ENCODE assay signal across 9 cellular contexts in the genomic region with DNA sequence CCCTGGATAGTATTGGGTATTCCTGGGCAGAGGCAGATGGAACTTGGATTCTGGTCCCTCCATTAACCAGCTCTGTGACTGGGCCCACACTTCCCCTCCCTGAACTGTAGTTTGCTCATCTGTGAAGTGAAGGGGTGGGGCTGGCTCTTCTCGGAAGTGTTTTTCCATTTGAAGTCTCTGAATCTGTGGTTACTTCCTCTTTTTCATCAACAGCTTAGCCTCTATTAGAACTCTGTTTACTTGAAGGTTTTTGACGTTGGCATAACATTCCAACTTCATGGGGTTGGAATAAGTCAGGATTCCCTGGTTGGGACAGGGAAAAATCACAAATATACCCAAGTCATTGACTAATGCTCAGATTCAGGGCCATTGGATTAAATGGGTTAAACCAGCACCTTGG. TPM values are rescaled to one million over a fixed set of nuclear protein-coding genes. Genes with fewer than 3 reads are reported as not detected.
DNase-seq lines count a peak whose midpoint lies in the region; ATAC-seq lines count a peak whose summit lies in the region.
"Had no signal": no experiment of that assay in that cellular context is flagged by ENCODE, and none has a peak within 500 bp of the region (broad histone marks: within the 10 kb centered on the region; RNA-seq: fewer than 3 reads in every experiment).

No MANE protein-coding gene starts in this region.

- H3K9me3 Mint-ChIP-seq in CD4-positive, alpha-beta memory T cell: no peaks in the 10 kb centered on the region
- H3K9me3 Mint-ChIP-seq in IgD-negative memory B cell: no peaks in the 10 kb centered on the region

- peaks cover 65 to 92% (median 82%) of the 10 kb centered on the region in 4 donors for H3K4me1 Mint-ChIP-seq in CD4-positive, alpha-beta memory T cell
- H3K4me1 Mint-ChIP-seq in IgD-negative memory B cell: peaks cover 58 to 78% (median 64%) of the 10 kb centered on the region in 3 donors

- no peaks in the 10 kb centered on the region for H3K9me3 ChIP-seq in CD4-positive, alpha-beta memory T cell (ENCODE audit: control insufficient read depth in 1 of 2, low read length in 2 of 2)

- peaks cover 82% of the 10 kb centered on the region for H3K4me1 ChIP-seq in CD4-positive, alpha-beta memory T cell (ENCODE audit: insufficient read depth, low read length)

- H3K36me3 Mint-ChIP-seq in CD4-positive, alpha-beta memory T cell: peaks cover 39 to 58% of the 10 kb centered on the region in 2 donors
- peaks cover 27% of the 10 kb centered on the region for H3K36me3 Mint-ChIP-seq in IgD-negative memory B cell

- no peaks in the 10 kb centered on the region for H3K27me3 Mint-ChIP-seq in CD4-positive, alpha-beta memory T cell
- H3K27me3 Mint-ChIP-seq in IgD-negative memory B cell: no peaks in the 10 kb centered on the region

- H3K27ac ChIP-seq in CD4-positive, alpha-beta memory T cell (ENCODE audit: low read depth, low read length): peak overlapping the region; percentile 47

- peaks cover under 1% of the 10 kb centered on the region for H3K36me3 ChIP-seq in CD4-positive, alpha-beta memory T cell (ENCODE audit: insufficient read depth, low read length)

- intact Hi-C loops in CD4-positive, alpha-beta memory T cell (cut with micrococcal nuclease): loop anchor here (1.0 to 2.0 kb wide), 2 partner anchors 20 to 160 kb away; no protein-coding TSS in a partner anchor

- peak overlapping the region; percentile 92 to 99 (median 98) for H3K4me3 Mint-ChIP-seq in CD4-positive, alpha-beta memory T cell
- peak overlapping the region; percentile 88 to 99 (median 98) for H3K4me3 Mint-ChIP-seq in IgD-negative memory B cell

- H3K4me3 ChIP-seq in CD4-positive, alpha-beta memory T cell (ENCODE audit: low read length in 2 of 2): peak overlapping the region; percentile 3 to 85

- ATAC-seq in GM21367 (IDR thresholded peaks at IDR 0.05; ENCODE audit: unreplicated experiment) (peak; percentile 54), HG03457 (IDR thresholded peaks at IDR 0.05; ENCODE audit: unreplicated experiment) (no peak)

- H3K27ac Mint-ChIP-seq in CD4-positive, alpha-beta memory T cell: peak overlapping the region; percentile 91 to 98 (median 94)
- peak overlapping the region; percentile 87 to 97 (median 96) for H3K27ac Mint-ChIP-seq in IgD-negative memory B cell

- CTCF ChIA-PET in CD4-positive, alpha-beta memory T cell (lab: Charles Lee; ENCODE audit: partially characterized antibody): interaction anchor here (0.5 to 7.9 kb wide), 11 partner anchors 11 to 856 kb away, joined by 3 to 69 read pairs (median 7); no protein-coding TSS in a partner anchor

- peak; percentile 59 to 79 (median 62) for DNase-seq in CD4-positive, alpha-beta memory T cell
- peak; percentile 26 for DNase-seq in activated CD8-positive, alpha-beta memory T cell treated with anti-CD3 and anti-CD28 coated beads, Interleukin-2, amount 50 U/mL, for 24 hours (ENCODE audit: extremely low read depth)
- DNase-seq in renal cortical epithelial cell (ENCODE audit: low read depth) (peak; percentile 15), putamen (ENCODE audit: low spot score) (no peak), amygdala (lab: John Stamatoyannopoulos, UW) (no peak)

- H3K27me3 ChIP-seq in CD4-positive, alpha-beta memory T cell (ENCODE audit: insufficient read depth, low read length): no peaks in the 10 kb centered on the region

- POLR2A ChIA-PET in CD4-positive, alpha-beta memory T cell (lab: Charles Lee; ENCODE audit: partially characterized antibody): interaction anchor here (0.8 to 6.8 kb wide), 8 partner anchors 13 to 189 kb away, joined by 3 to 112 read pairs (median 6); partner anchors contain the start of genes CACYBP and MRPS14

RNA-seq across cellular contexts. Expression of gene KIAA0040, which starts 3.6 kb away (rescaled TPM):
- total RNA-seq in CD4-positive, alpha-beta memory T cell: 10 to 100 TPM; 28.7 to 33.6 TPM
- polyA plus RNA-seq in CD4-positive, alpha-beta memory T cell: 10 to 100 TPM; 36.2 to 53.8 TPM
- 85.7 TPM for polyA plus RNA-seq in IgD-negative memory B cell
- total RNA-seq in renal cortical epithelial cell: 6.1 and 8.7 TPM in 2 replicates
- total RNA-seq: myocyte had no signal

Comparison
In these comparisons a context has a peak if more than half of its experiments do, and no peak if none do; other contexts are left out.
1. DNase-seq: peak in CD4-positive, alpha-beta memory T cell (5 of 5), activated CD8-positive, alpha-beta memory T cell treated with anti-CD3 and anti-CD28 coated beads, Interleukin-2, amount 50 U/mL, for 24 hours (single experiment) and renal cortical epithelial cell (single experiment); none in putamen (single experiment) and amygdala (0 of 56).